1 cellular context compared by ENCODE assay signal in genomic region chr10:132572545-132572937, GRCh38.
TF ChIP-seq lines count a peak whose summit lies in the region.

No MANE protein-coding gene starts in this region.

TF ChIP-seq in GM12878, 131 proteins besides CTCF, POLR2A, EP300 and RAD21 (continued from another document):
- TF ChIP-seq NR2C2 (IDR thresholded peaks at IDR 0.05; ENCODE audit: borderline replicate concordance, control insufficient read depth, insufficient read length, low read depth) (no peak), SMAD5 (IDR thresholded peaks at IDR 0.05; ENCODE audit: low read depth) (no peak), ZNF217 (IDR thresholded peaks at IDR 0.05) (no peak), POU2F2 (IDR thresholded peaks at IDR 0.05; ENCODE audit: borderline replicate concordance, low read depth, low read length) (no peak), RB1 (IDR thresholded peaks at IDR 0.05; ENCODE audit: borderline replicate concordance) (no peak), ASH2L (IDR thresholded peaks at IDR 0.05; ENCODE audit: borderline replicate concordance, low read depth) (no peak), ELK1 (IDR thresholded peaks at IDR 0.05; ENCODE audit: low read depth, low read length) (no peak), ESRRA (IDR thresholded peaks at IDR 0.05; ENCODE audit: low read length) (no peak), MEF2B (IDR thresholded peaks at IDR 0.05; ENCODE audit: partially characterized antibody, poor library complexity, severe bottlenecking) (no peak), EGR1 (IDR thresholded peaks at IDR 0.05; ENCODE audit: borderline replicate concordance in 1 of 2, low read depth in 2 of 2, low read length in 2 of 2) (no peak), KDM1A (IDR thresholded peaks at IDR 0.05; ENCODE audit: borderline replicate concordance) (no peak), HCFC1 (IDR thresholded peaks at IDR 0.05; ENCODE audit: low read length) (no peak), RELA (IDR thresholded peaks at IDR 0.05; ENCODE audit: borderline replicate concordance, partially characterized antibody) (no peak), POLR2AphosphoS5 (IDR thresholded peaks at IDR 0.05; ENCODE audit: low read length) (no peak)
